Comparison of ENCODE assay signal across 35 cellular contexts in the genomic region with DNA sequence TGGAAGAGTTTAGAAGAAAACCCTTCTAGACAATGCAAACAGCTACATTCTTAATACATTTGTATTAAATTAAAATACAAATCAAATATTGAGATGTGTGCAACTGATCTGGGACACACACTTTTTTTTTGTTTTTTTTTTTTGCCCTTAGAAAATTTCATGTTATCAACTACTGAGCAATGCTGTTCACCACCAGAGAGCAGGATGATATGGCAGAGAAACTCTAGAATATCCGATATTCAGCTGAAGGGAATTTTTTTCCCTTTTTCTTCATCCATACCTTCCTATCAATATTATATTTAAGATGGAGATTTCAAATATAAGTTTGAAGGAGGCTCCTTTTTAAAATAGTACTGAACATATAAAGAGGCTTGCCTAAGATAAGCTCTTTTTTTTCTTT. TPM values are rescaled to one million over a fixed set of nuclear protein-coding genes. Genes with fewer than 3 reads are reported as not detected.
"Had no signal": no experiment of that assay in that cellular context is flagged by ENCODE, and none has a peak within 500 bp of the region (broad histone marks: within the 10 kb centered on the region; RNA-seq: fewer than 3 reads in every experiment).

No MANE protein-coding gene starts in this region.

- H3K36me3 Mint-ChIP-seq: activated naive CD8-positive, alpha-beta T cell treated with anti-CD3 and anti-CD28 coated beads for 36 hours; stimulated activated memory B cell treated with anti-CD40 and anti-IgM and Interleukin-4, amounts not matched to agents 10 μg/mL and 1 μg/mL and 100 μg/mL, for 72 hours; type B pancreatic cell had no signal

- FAIRE-seq: endometrium, small intestine had no signal

- H3K4me1 Mint-ChIP-seq: stimulated activated memory B cell treated with anti-CD40 and anti-IgM and Interleukin-4, amounts not matched to agents 10 μg/mL and 1 μg/mL and 100 μg/mL, for 72 hours had no signal

- ATAC-seq: left cardiac atrium; left ventricle myocardium superior; mucosa of descending colon; natural killer cell treated with Interleukin-12 subunit alpha and Interleukin-12 subunit beta and Interleukin-15 and Interleukin-18, amount 100 ng/mL, for 72 hours; pancreas; psoas muscle; stimulated activated memory B cell treated with anti-CD40 and anti-IgM and Interleukin-4, amounts not matched to agents 10 μg/mL and 1 μg/mL and 100 μg/mL, for 72 hours; stimulated activated naive CD8-positive, alpha-beta T cell treated with anti-CD3 and anti-CD28 coated beads, Interleukin-15, amount 100 ng/mL, for 72 hours had no signal

- H3K4me3 Mint-ChIP-seq: activated B cell treated with CpG ODN at 0.5 μM for 24 hours; activated naive CD4-positive, alpha-beta T cell treated with anti-CD3 and anti-CD28 coated beads for 36 hours; activated naive CD8-positive, alpha-beta T cell treated with anti-CD3 and anti-CD28 coated beads for 36 hours; activated T-helper 1 cell treated with anti-CD3 and anti-CD28 coated beads, Interleukin-12 subunit alpha, Interleukin-12 subunit beta, Interleukin-2, Interleukin-4 antibody, amounts not matched to agents 30 ng/mL and 10 ng/mL and 1 ng/mL, durations not matched to agents 14 hours and 24 hours and 36 hours; natural killer cell treated with Interleukin-12 subunit alpha and Interleukin-12 subunit beta and Interleukin-15 and Interleukin-18, amount 100 ng/mL, for 72 hours; stimulated activated memory B cell treated with anti-CD40 and anti-IgM and Interleukin-4, amounts not matched to agents 10 μg/mL and 1 μg/mL and 100 μg/mL, for 72 hours; stimulated activated naive CD8-positive, alpha-beta T cell treated with anti-CD3 and anti-CD28 coated beads, Interleukin-15, amount 100 ng/mL, for 72 hours; type B pancreatic cell had no signal

- H3K9me3 Mint-ChIP-seq: activated B cell treated with CpG ODN at 0.5 μM for 24 hours; activated naive CD4-positive, alpha-beta T cell treated with anti-CD3 and anti-CD28 coated beads for 36 hours; activated naive CD8-positive, alpha-beta T cell treated with anti-CD3 and anti-CD28 coated beads for 36 hours; activated T-helper 1 cell treated with anti-CD3 and anti-CD28 coated beads, Interleukin-12 subunit alpha, Interleukin-12 subunit beta, Interleukin-2, Interleukin-4 antibody, amounts not matched to agents 30 ng/mL and 10 ng/mL and 1 ng/mL, durations not matched to agents 14 hours and 24 hours and 36 hours; stimulated activated naive CD8-positive, alpha-beta T cell treated with anti-CD3 and anti-CD28 coated beads, Interleukin-15, amount 100 ng/mL, for 72 hours; type B pancreatic cell had no signal

- H3K27ac Mint-ChIP-seq: activated B cell treated with CpG ODN at 0.5 μM for 24 hours; activated naive CD4-positive, alpha-beta T cell treated with anti-CD3 and anti-CD28 coated beads for 36 hours; activated naive CD8-positive, alpha-beta T cell treated with anti-CD3 and anti-CD28 coated beads for 36 hours; activated T-helper 1 cell treated with anti-CD3 and anti-CD28 coated beads, Interleukin-12 subunit alpha, Interleukin-12 subunit beta, Interleukin-2, Interleukin-4 antibody, amounts not matched to agents 30 ng/mL and 10 ng/mL and 1 ng/mL, durations not matched to agents 14 hours and 24 hours and 36 hours; natural killer cell treated with Interleukin-12 subunit alpha and Interleukin-12 subunit beta and Interleukin-15 and Interleukin-18, amount 100 ng/mL, for 72 hours; stimulated activated memory B cell treated with anti-CD40 and anti-IgM and Interleukin-4, amounts not matched to agents 10 μg/mL and 1 μg/mL and 100 μg/mL, for 72 hours; stimulated activated naive CD8-positive, alpha-beta T cell treated with anti-CD3 and anti-CD28 coated beads, Interleukin-15, amount 100 ng/mL, for 72 hours; type B pancreatic cell had no signal

- DNase-seq: activated B cell treated with CpG ODN at 0.5 μM for 24 hours; activated CD4-positive, alpha-beta T cell treated with anti-CD3 and anti-CD28 coated beads, Interleukin-2, amount 50 U/mL, for 4 hours; activated CD8-positive, alpha-beta memory T cell treated with anti-CD3 and anti-CD28 coated beads for 24 hours; activated effector memory CD4-positive, alpha-beta T cell treated with anti-CD3 and anti-CD28 coated beads, Interleukin-2, amount 50 U/mL, for 16 hours; activated naive CD4-positive, alpha-beta T cell treated with anti-CD3 and anti-CD28 coated beads for 36 hours; activated naive CD8-positive, alpha-beta T cell treated with anti-CD3 and anti-CD28 coated beads for 36 hours; adrenal gland; aorta; brain microvascular endothelial cell; dermis blood vessel endothelial cell; effector CD8-positive, alpha-beta T cell; esophagus squamous epithelium; islet precursor cell; left cardiac atrium; left ventricle myocardium superior; mucosa of descending colon; pancreas; psoas muscle; sigmoid colon; small intestine; stimulated activated CD4-positive, alpha-beta T cell treated with anti-CD3 and anti-CD28 coated beads, Interleukin-4, amount 100 ng/mL, for 4 hours; stimulated activated CD8-positive, alpha-beta memory T cell treated with anti-CD3 and anti-CD28 coated beads, Interleukin-4, amount 100 ng/mL, for 48 hours; stimulated activated naive CD8-positive, alpha-beta T cell treated with anti-CD3 and anti-CD28 coated beads, Interleukin-15, amount 100 ng/mL, for 72 hours; substantia nigra; T-helper 2 cell; uterus had no signal

RNA-seq across cellular contexts. Expression of gene NDST3, which starts 1.0 kb away (rescaled TPM):
- total RNA-seq: activated B cell treated with CpG ODN at 0.5 μM for 24 hours; activated naive CD4-positive, alpha-beta T cell treated with anti-CD3 and anti-CD28 coated beads for 36 hours; activated naive CD8-positive, alpha-beta T cell treated with anti-CD3 and anti-CD28 coated beads for 36 hours; activated T-helper 1 cell treated with anti-CD3 and anti-CD28 coated beads, Interleukin-12 subunit alpha, Interleukin-12 subunit beta, Interleukin-2, Interleukin-4 antibody, amounts not matched to agents 30 ng/mL and 10 ng/mL and 1 ng/mL, durations not matched to agents 14 hours and 24 hours and 36 hours; aorta; cardiac septum; left cardiac atrium; left ventricle myocardium superior; lung microvascular endothelial cell; mesenteric fat pad; myocyte; natural killer cell treated with Interleukin-12 subunit alpha and Interleukin-12 subunit beta and Interleukin-15 and Interleukin-18, amount 100 ng/mL, for 72 hours; pancreas; psoas muscle had no signal
- polyA plus RNA-seq: aorta, psoas muscle had no signal
